In genomic region chr10:94213980-94214379, GRCh38 we compare ENCODE assay signal across 16 cellular contexts.
"Had no signal": no experiment of that assay in that cellular context is flagged by ENCODE, and none has a peak within 500 bp of the region (broad histone marks: within the 10 kb centered on the region; RNA-seq: fewer than 3 reads in every experiment).

No MANE protein-coding gene starts in this region.

- H3K27me3 ChIP-seq: cardiac muscle cell, tibial nerve had no signal

- ATAC-seq: activated CD8-positive, alpha-beta T cell treated with anti-CD3 and anti-CD28 coated beads, Interleukin-2, amount 10 ng/mL, durations not matched to agents 7 days and 5 days; activated naive CD8-positive, alpha-beta T cell treated with anti-CD3 and anti-CD28 coated beads, Interleukin-2, amount 50 U/mL, for 24 hours had no signal

- H3K4me3 ChIP-seq: cardiac muscle cell, prostate gland, tibial nerve had no signal

- H3K27ac ChIP-seq: cardiac muscle cell, epithelial cell of prostate, prostate gland, VCaP had no signal

- H3K9me3 ChIP-seq: prostate gland, tibial nerve had no signal

- H3K4me1 ChIP-seq: prostate gland had no signal

- DNase-seq: activated CD4-positive, alpha-beta T cell treated with anti-CD3 and anti-CD28 coated beads for 48 hours; activated CD8-positive, alpha-beta T cell treated with anti-CD3 and anti-CD28 coated beads, Interleukin-2, amount 10 ng/mL, durations not matched to agents 7 days and 5 days; activated naive CD4-positive, alpha-beta T cell treated with Interleukin-2 at 50 U/mL for 16 hours; activated naive CD8-positive, alpha-beta T cell treated with anti-CD3 and anti-CD28 coated beads, Interleukin-2, amount 50 U/mL, for 24 hours; cortex of kidney; effector memory CD4-positive, alpha-beta T cell; hypothalamus; kidney glomerular epithelial cell; mesenchymal stem cell; occipital lobe; T-helper 1 cell had no signal

- H3K36me3 ChIP-seq: cardiac muscle cell, prostate gland, tibial nerve had no signal
